Comparison of ENCODE assay signal across 29 cellular contexts in the genomic region with DNA sequence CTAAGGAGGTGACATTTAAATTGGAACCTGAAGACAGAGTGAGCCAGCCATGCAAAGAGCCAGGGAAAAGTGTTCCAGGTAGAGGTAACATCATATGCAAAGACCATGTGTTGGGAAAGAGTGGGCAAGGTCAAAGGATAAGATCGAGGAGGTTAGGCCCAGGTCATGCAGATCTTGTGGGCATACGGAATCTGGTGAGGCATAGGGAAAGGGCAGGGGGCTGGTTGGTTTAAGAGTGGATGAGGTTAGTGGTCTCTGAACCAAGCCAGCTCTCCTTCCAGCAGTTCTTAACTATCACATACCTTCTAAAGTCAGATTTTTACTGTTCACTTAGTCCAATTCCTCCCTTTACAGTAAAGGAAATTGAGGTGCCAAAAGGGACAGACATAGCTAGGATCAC. TPM values are rescaled to one million over a fixed set of nuclear protein-coding genes. Genes with fewer than 3 reads are reported as not detected.
"Had no signal": no experiment of that assay in that cellular context is flagged by ENCODE, and none has a peak within 500 bp of the region (broad histone marks: within the 10 kb centered on the region; RNA-seq: fewer than 3 reads in every experiment).

No MANE protein-coding gene starts in this region.

- H3K4me3 Mint-ChIP-seq: activated B cell treated with CpG ODN at 0.5 μM for 24 hours; activated T-cell treated with anti-CD3 and anti-CD28 coated beads, Interleukin-2, amount 50 U/mL, for 72 hours; effector memory CD8-positive, alpha-beta T cell; stimulated activated memory B cell treated with anti-CD40 and anti-IgM and Interleukin-4, amounts not matched to agents 10 μg/mL and 1 μg/mL and 100 μg/mL, for 72 hours; T-cell; T-helper 2 cell treated with Interferon-gamma antibody and Interleukin-4, amounts not matched to agents 5 μg/mL and 100 μg/mL, for 36 hours had no signal

- DNase-seq: activated CD4-positive, alpha-beta T cell treated with anti-CD3 and anti-CD28 coated beads, Interleukin-2, amount 50 U/mL, for 1 hour; activated naive CD4-positive, alpha-beta T cell; activated T-cell treated with anti-CD3 and anti-CD28 coated beads, Interleukin-2, amount 50 U/mL, for 72 hours; cerebellar nuclear complex; colonic mucosa; effector memory CD8-positive, alpha-beta T cell; foreskin keratinocyte; lower lobe of right lung; mesenchymal stem cell; stimulated activated CD4-positive, alpha-beta T cell treated with anti-CD3 and anti-CD28 coated beads, Interleukin-12 subunit alpha, Interleukin-12 subunit beta, amount 100 ng/mL, for 4 hours; stimulated activated CD4-positive, alpha-beta T cell treated with anti-CD3 and anti-CD28 coated beads, Interleukin-4, amount 100 ng/mL, for 24 hours had no signal

- H3K27me3 Mint-ChIP-seq: activated B cell treated with CpG ODN at 0.5 μM for 24 hours; effector memory CD8-positive, alpha-beta T cell; progenitor cell of endocrine pancreas; stimulated activated memory B cell treated with anti-CD40 and anti-IgM and Interleukin-4, amounts not matched to agents 10 μg/mL and 1 μg/mL and 100 μg/mL, for 72 hours; T-cell had no signal

- H3K27me3 ChIP-seq: colonic mucosa, dorsolateral prefrontal cortex, esophagus muscularis mucosa, foreskin keratinocyte, heart left ventricle, ovary, SJSA1, tibial artery had no signal

- H3K9me3 Mint-ChIP-seq: activated B cell treated with CpG ODN at 0.5 μM for 24 hours; activated naive CD4-positive, alpha-beta T cell treated with anti-CD3 and anti-CD28 coated beads, Interleukin-2, amount 50 U/mL, for 72 hours; activated T-cell treated with anti-CD3 and anti-CD28 coated beads, Interleukin-2, amount 50 U/mL, for 72 hours; effector memory CD8-positive, alpha-beta T cell; nephron; stimulated activated memory B cell treated with anti-CD40 and anti-IgM and Interleukin-4, amounts not matched to agents 10 μg/mL and 1 μg/mL and 100 μg/mL, for 72 hours; T-cell; T-helper 2 cell treated with Interferon-gamma antibody and Interleukin-4, amounts not matched to agents 5 μg/mL and 100 μg/mL, for 36 hours had no signal

- H3K27ac Mint-ChIP-seq: activated B cell treated with CpG ODN at 0.5 μM for 24 hours; activated naive CD4-positive, alpha-beta T cell treated with anti-CD3 and anti-CD28 coated beads, Interleukin-2, amount 50 U/mL, for 72 hours; activated T-cell treated with anti-CD3 and anti-CD28 coated beads, Interleukin-2, amount 50 U/mL, for 72 hours; effector memory CD8-positive, alpha-beta T cell; nephron; progenitor cell of endocrine pancreas; stimulated activated memory B cell treated with anti-CD40 and anti-IgM and Interleukin-4, amounts not matched to agents 10 μg/mL and 1 μg/mL and 100 μg/mL, for 72 hours; T-cell; T-helper 2 cell treated with Interferon-gamma antibody and Interleukin-4, amounts not matched to agents 5 μg/mL and 100 μg/mL, for 36 hours had no signal

- H3K9me3 ChIP-seq: colonic mucosa, esophagus muscularis mucosa, heart left ventricle, left lung, lower lobe of right lung, ovary, SJSA1, stomach, tibial artery had no signal

- H3K27ac ChIP-seq: colonic mucosa, dorsolateral prefrontal cortex, esophagus muscularis mucosa, foreskin keratinocyte, heart left ventricle, left lung, lower lobe of right lung, ovary, SJSA1, skin epidermis, stomach, tibial artery had no signal

- H3K4me1 ChIP-seq: colonic mucosa, SJSA1 had no signal

RNA-seq across cellular contexts. Expression of a gene that starts 3.0 kb away (rescaled TPM):
- total RNA-seq: bronchial epithelial cell, SJSA1 had no signal

RNA-seq across cellular contexts. Expression of a gene that starts 45.7 kb away (rescaled TPM):
- total RNA-seq: activated B cell treated with CpG ODN at 0.5 μM for 24 hours; activated T-cell treated with anti-CD3 and anti-CD28 coated beads, Interleukin-2, amount 50 U/mL, for 72 hours; bronchial epithelial cell; colonic mucosa; foreskin keratinocyte; mononuclear cell; progenitor cell of endocrine pancreas; SJSA1; T-cell had no signal
